In the genomic region with DNA sequence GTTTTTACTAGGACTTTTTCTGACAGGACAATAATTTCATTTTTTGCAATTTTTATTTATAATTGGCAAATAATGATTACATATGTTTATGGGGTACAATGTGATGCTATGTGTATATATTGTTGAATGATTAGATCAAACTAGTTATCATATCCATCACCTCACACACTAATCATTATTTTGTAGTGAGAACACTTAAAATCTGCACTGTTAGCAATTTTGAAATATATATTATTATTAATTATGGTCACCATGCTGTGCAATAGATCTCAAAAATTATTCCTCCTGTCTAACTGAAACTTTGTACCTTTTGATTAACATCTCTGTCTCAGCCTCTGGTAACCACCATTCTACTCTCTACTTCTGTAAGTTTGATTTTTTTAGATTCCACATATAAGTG, we compare ENCODE assay signal across 3 cellular contexts.
A peak's percentile ranks its signal among the peaks of the same experiment; 100 is the strongest.
TF ChIP-seq lines count a peak whose summit lies in the region.

No MANE protein-coding gene starts in this region.

TF ChIP-seq in HepG2, 621 proteins besides CTCF, POLR2A, EP300 and RAD21:
- TF ChIP-seq MAFF (IDR thresholded peaks at IDR 0.05; ENCODE audit: low read depth, low read length) (peak; percentile 88), ZNF557 (CRISPR knock-in tag; IDR thresholded peaks at IDR 0.05) (no peak), MAFK (conservative IDR thresholded peaks at IDR 0.05 in 1 of 2, IDR thresholded peaks at IDR 0.05 in 1 of 2; ENCODE audit: low read length in 2 of 2) (peak; percentile 91 to 94)
- TF ChIP-seq, protein P1, sequence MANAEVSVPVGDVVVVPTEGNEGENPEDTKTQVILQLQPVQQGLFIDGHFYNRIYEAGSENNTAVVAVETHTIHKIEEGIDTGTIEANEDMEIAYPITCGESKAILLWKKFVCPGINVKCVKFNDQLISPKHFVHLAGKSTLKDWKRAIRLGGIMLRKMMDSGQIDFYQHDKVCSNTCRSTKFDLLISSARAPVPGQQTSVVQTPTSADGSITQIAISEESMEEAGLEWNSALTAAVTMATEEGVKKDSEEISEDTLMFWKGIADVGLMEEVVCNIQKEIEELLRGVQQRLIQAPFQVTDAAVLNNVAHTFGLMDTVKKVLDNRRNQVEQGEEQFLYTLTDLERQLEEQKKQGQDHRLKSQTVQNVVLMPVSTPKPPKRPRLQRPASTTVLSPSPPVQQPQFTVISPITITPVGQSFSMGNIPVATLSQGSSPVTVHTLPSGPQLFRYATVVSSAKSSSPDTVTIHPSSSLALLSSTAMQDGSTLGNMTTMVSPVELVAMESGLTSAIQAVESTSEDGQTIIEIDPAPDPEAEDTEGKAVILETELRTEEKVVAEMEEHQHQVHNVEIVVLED (CRISPR knock-in tag; IDR thresholded peaks at IDR 0.05; ENCODE audit: borderline replicate concordance), result no peak

TF ChIP-seq in IMR-90, 13 proteins besides CTCF, POLR2A, EP300 and RAD21:
- TF ChIP-seq MXI1 (IDR thresholded peaks at IDR 0.05; ENCODE audit: borderline replicate concordance, low read depth, low read length) (no peak), SMC3 (IDR thresholded peaks at IDR 0.05; ENCODE audit: low read depth, low read length) (no peak), CEBPB (IDR thresholded peaks at IDR 0.05; ENCODE audit: low read depth, low read length) (no peak), RFX5 (IDR thresholded peaks at IDR 0.05; ENCODE audit: low read depth, low read length) (no peak), BHLHE40 (IDR thresholded peaks at IDR 0.05; ENCODE audit: low read depth, low read length) (no peak), MAFK (IDR thresholded peaks at IDR 0.05; ENCODE audit: low read depth, low read length) (peak; percentile 84), FOS (IDR thresholded peaks at IDR 0.05; ENCODE audit: low read depth, low read length) (no peak), NFE2L2 (IDR thresholded peaks at IDR 0.05; ENCODE audit: low read depth, low read length) (no peak), CHD1 (IDR thresholded peaks at IDR 0.05; ENCODE audit: low read depth, low read length) (no peak)

TF ChIP-seq in GM12878, 131 proteins besides CTCF, POLR2A, EP300 and RAD21:
- TF ChIP-seq RFX5 (IDR thresholded peaks at IDR 0.05; ENCODE audit: low read depth, low read length), result no peak
- TF ChIP-seq PAX5 (IDR thresholded peaks at IDR 0.05; ENCODE audit: borderline replicate concordance, low read depth, low read length), result no peak
- no peak for TF ChIP-seq NFYA (IDR thresholded peaks at IDR 0.05; ENCODE audit: borderline replicate concordance, low read depth, low read length)
- no peak for TF ChIP-seq SUZ12 (IDR thresholded peaks at IDR 0.05; ENCODE audit: unreplicated experiment)
- no peak for TF ChIP-seq ZNF24 (IDR thresholded peaks at IDR 0.05)
- TF ChIP-seq TCF3 (IDR thresholded peaks at IDR 0.05; ENCODE audit: borderline replicate concordance, insufficient read depth, low read depth, low read length), result no peak
- TF ChIP-seq TCF12 (IDR thresholded peaks at IDR 0.05; ENCODE audit: low read depth, low read length), result no peak
- TF ChIP-seq BCLAF1 (IDR thresholded peaks at IDR 0.05), result no peak
- no peak for TF ChIP-seq BMI1 (IDR thresholded peaks at IDR 0.05; ENCODE audit: borderline replicate concordance)
- TF ChIP-seq KAT2A (conservative IDR thresholded peaks at IDR 0.05; ENCODE audit: control insufficient read depth, low read depth, low read length), result no peak
- TF ChIP-seq ETV6 (conservative IDR thresholded peaks at IDR 0.05 in 1 of 2, IDR thresholded peaks at IDR 0.05 in 1 of 2; ENCODE audit: borderline replicate concordance in 1 of 2, low read depth in 1 of 2), result no peak
- TF ChIP-seq, protein P2, sequence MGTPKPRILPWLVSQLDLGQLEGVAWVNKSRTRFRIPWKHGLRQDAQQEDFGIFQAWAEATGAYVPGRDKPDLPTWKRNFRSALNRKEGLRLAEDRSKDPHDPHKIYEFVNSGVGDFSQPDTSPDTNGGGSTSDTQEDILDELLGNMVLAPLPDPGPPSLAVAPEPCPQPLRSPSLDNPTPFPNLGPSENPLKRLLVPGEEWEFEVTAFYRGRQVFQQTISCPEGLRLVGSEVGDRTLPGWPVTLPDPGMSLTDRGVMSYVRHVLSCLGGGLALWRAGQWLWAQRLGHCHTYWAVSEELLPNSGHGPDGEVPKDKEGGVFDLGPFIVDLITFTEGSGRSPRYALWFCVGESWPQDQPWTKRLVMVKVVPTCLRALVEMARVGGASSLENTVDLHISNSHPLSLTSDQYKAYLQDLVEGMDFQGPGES (IDR thresholded peaks at IDR 0.05), result no peak
- no peak for TF ChIP-seq HSF1 (IDR thresholded peaks at IDR 0.05; ENCODE audit: low read depth, low read length)
- TF ChIP-seq HCFC1 (IDR thresholded peaks at IDR 0.05; ENCODE audit: low read length), result no peak
- no peak for TF ChIP-seq CBX5 (IDR thresholded peaks at IDR 0.05; ENCODE audit: low read depth)
- no peak for TF ChIP-seq STAT1 (conservative IDR thresholded peaks at IDR 0.05)
